In the genomic region with DNA sequence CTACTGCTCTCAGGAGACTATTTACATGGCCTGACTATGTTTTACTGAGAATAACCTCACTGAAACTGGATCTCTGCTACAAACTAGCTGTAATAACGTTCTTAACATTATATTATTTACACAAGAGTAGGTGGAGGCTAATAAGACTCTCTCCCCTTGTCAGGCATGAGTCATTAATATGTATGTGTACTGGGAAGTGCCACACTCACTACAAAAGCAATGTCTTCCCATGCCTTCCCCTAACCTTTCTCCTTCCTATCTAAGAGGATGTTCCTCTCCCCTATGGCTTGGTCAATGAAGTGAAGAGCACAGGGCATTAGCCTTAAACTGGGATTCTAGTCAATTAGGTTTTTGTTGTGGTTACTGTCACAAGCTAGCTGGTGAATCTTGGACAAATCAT, we compare ENCODE assay signal across 15 cellular contexts.
DNase-seq lines count a peak whose midpoint lies in the region; ATAC-seq, FAIRE-seq and TF ChIP-seq lines count a peak whose summit lies in the region.
"Had no signal": no experiment of that assay in that cellular context is flagged by ENCODE, and none has a peak within 500 bp of the region (broad histone marks: within the 10 kb centered on the region; RNA-seq: fewer than 3 reads in every experiment).

No MANE protein-coding gene starts in this region.

- H3K4me3 ChIP-seq in A673 (ENCODE audit: low read depth, low read length, poor library complexity, severe bottlenecking) (no peak overlapping the region), SK-N-SH (ENCODE audit: low read depth in 2 of 2, low read length in 1 of 2) (no peak overlapping the region), foreskin fibroblast (ENCODE audit: low read depth in 1 of 2, low read length in 2 of 2) (no peak overlapping the region), testis (no peak overlapping the region)
- H3K4me3 ChIP-seq: right atrium auricular region, tibial artery had no signal

- CTCF ChIA-PET in A673 (lab: Charles Lee), result no interaction called here
- CTCF ChIA-PET in SK-N-SH (lab: Yijun Ruan, JAX), result interaction anchor here (0.9 to 1.1 kb wide), 2 partner anchors 19 to 261 kb away, joined by 3 read pairs; no protein-coding TSS in a partner anchor

- H3K4me1 ChIP-seq in A673 (ENCODE audit: insufficient read depth, low read length, poor library complexity, severe bottlenecking), result peaks cover 3% of the 10 kb centered on the region
- peaks cover 0 to 12% of the 10 kb centered on the region in 2 experiments; a peak in 2 of 4 replicates for H3K4me1 ChIP-seq in SK-N-SH (ENCODE audit: control insufficient read depth in 1 of 2, insufficient read depth in 2 of 2, low read depth in 1 of 2, low read length in 1 of 2)
- no peaks in the 10 kb centered on the region for H3K4me1 ChIP-seq in testis
- H3K4me1 ChIP-seq: BE2C, right atrium auricular region, tibial artery had no signal

- TF ChIP-seq POLR2A in H54 (IDR thresholded peaks at IDR 0.05; ENCODE audit: low read depth, low read length) (no peak), testis (IDR thresholded peaks at IDR 0.05) (no peak)

- no peak for TF ChIP-seq RAD21 in SK-N-SH (IDR thresholded peaks at IDR 0.05; ENCODE audit: low read length)

- TF ChIP-seq EP300 in SK-N-SH (IDR thresholded peaks at IDR 0.05; ENCODE audit: borderline replicate concordance in 1 of 2, low read depth in 1 of 2, low read length in 1 of 2), result no peak

- no peaks in the 10 kb centered on the region for H4K20me1 ChIP-seq in SK-N-SH (ENCODE audit: insufficient read depth)

- peak overlapping the region; percentile 25 for H3K4me2 ChIP-seq in SK-N-SH

- peak overlapping the region; percentile 50 for H2AFZ ChIP-seq in SK-N-SH (ENCODE audit: low read depth)

- DNase-seq in A673 (ENCODE audit: low spot score), result peak; percentile 11
- no peak for DNase-seq in H54 (ENCODE audit: insufficient read length, low spot score)
- DNase-seq in SK-N-SH, result no peak
- peak; percentile 66 to 76 for DNase-seq in foreskin fibroblast
- DNase-seq in testis, result no peak
- no peak for DNase-seq in SHP77 (lab: John Stamatoyannopoulos, UW)
- DNase-seq: activated CD8-positive, alpha-beta T cell treated with anti-CD3 and anti-CD28 coated beads for 36 hours; activated naive CD4-positive, alpha-beta T cell treated with anti-CD3 and anti-CD28 coated beads, Interleukin-2, amount 10 ng/mL, durations not matched to agents 7 days and 5 days; BE2C; hippocampal formation; KG1; tibial artery had no signal

- BruUV-seq in A673 (replicated peaks; lab: Mats Ljungman, UMichigan), result no TSS peak

- FAIRE-seq in H54 (lab: Jason Lieb, UNC), result peak; percentile 96

- H3K9me2 ChIP-seq in SK-N-SH, result no peaks in the 10 kb centered on the region

- no peak for TF ChIP-seq CTCF in A673 (conservative IDR thresholded peaks at IDR 0.05; ENCODE audit: low read depth, low read length)
- no peak for TF ChIP-seq CTCF in SK-N-SH (IDR thresholded peaks at IDR 0.05)
- TF ChIP-seq CTCF in foreskin fibroblast (IDR thresholded peaks at IDR 0.05; ENCODE audit: low read depth, low read length), result no peak
- TF ChIP-seq CTCF in testis (IDR thresholded peaks at IDR 0.05), result no peak

- no peak for ATAC-seq in GM21825 (IDR thresholded peaks at IDR 0.05; ENCODE audit: unreplicated experiment)
- ATAC-seq in HG02759 (IDR thresholded peaks at IDR 0.05; ENCODE audit: unreplicated experiment), result no peak
- ATAC-seq: activated CD8-positive, alpha-beta T cell treated with anti-CD3 and anti-CD28 coated beads for 36 hours had no signal

- intact Hi-C loops in A673 (cut with micrococcal nuclease; ENCODE audit: unreplicated experiment), result no loop called here
- intact Hi-C loops in testis (cut with DNase I; ENCODE audit: low total_unique reads), result no loop called here

- POLR2A ChIA-PET in A673 (lab: Charles Lee; ENCODE audit: low non-redundant PET), result no interaction called here
- POLR2A ChIA-PET in SK-N-SH (lab: Yijun Ruan, JAX), result no interaction called here

- H3K36me3 ChIP-seq in A673 (ENCODE audit: insufficient read depth, low read length, poor library complexity, severe bottlenecking), result no peaks in the 10 kb centered on the region
- H3K36me3 ChIP-seq in SK-N-SH (replicated peaks in 1 of 2; ENCODE audit: control insufficient read depth in 1 of 2, insufficient read depth in 2 of 2, low read length in 1 of 2), result no peaks in the 10 kb centered on the region
- H3K36me3 ChIP-seq in testis (ENCODE audit: low read depth, missing control alignments), result no peaks in the 10 kb centered on the region
- H3K36me3 ChIP-seq: BE2C, right atrium auricular region, tibial artery had no signal

- WGBS in SK-N-SH (ENCODE audit: low lambda C conversion rate), result 30% methylated on average over 1 of the region's 1 CpG
- 41 to 59% methylated on average over 1 of the region's 1 CpG for WGBS in testis, 2 donors

- H3K27me3 ChIP-seq in A673 (replicated peaks; ENCODE audit: insufficient read depth, low read depth, low read length, poor library complexity), result no peaks in the 10 kb centered on the region
- H3K27me3 ChIP-seq in SK-N-SH (ENCODE audit: insufficient read depth), result no peaks in the 10 kb centered on the region
- no peaks in the 10 kb centered on the region for H3K27me3 ChIP-seq in testis
- H3K27me3 ChIP-seq: BE2C, right atrium auricular region, tibial artery had no signal

- H3K9me3 ChIP-seq in A673 (ENCODE audit: low read depth, low read length, poor library complexity, severe bottlenecking) (no peaks in the 10 kb centered on the region), SK-N-SH (no peaks in the 10 kb centered on the region; the same call in 1 of the 2 replicates), testis (no peaks in the 10 kb centered on the region)
- H3K9me3 ChIP-seq: BE2C, right atrium auricular region, tibial artery had no signal

- H3K9ac ChIP-seq in SK-N-SH, result no peak overlapping the region

- no peaks in the 10 kb centered on the region for H3K79me2 ChIP-seq in SK-N-SH (ENCODE audit: insufficient read depth)

- H3F3A ChIP-seq in SK-N-SH (replicated peaks; ENCODE audit: insufficient read depth), result peaks cover 18% of the 10 kb centered on the region

- H3K27ac ChIP-seq in A673 (ENCODE audit: low read depth, low read length, poor library complexity, severe bottlenecking) (no peak overlapping the region), SK-N-SH (ENCODE audit: low read depth in 2 of 2, low read length in 1 of 2) (peak overlapping the region in 1 of 2 experiments; percentile 41; a peak in 2 of 4 replicates), testis (no peak overlapping the region)
- H3K27ac ChIP-seq: right atrium auricular region, tibial artery had no signal

TF ChIP-seq in SK-N-SH, 30 proteins besides CTCF, POLR2A, EP300 and RAD21:
- TF ChIP-seq RCOR1 (IDR thresholded peaks at IDR 0.05; ENCODE audit: low read length), result no peak
- TF ChIP-seq JUND (IDR thresholded peaks at IDR 0.05), result peak; percentile 46; the same call in 1 of the 2 replicates
- peak; percentile 50; the same call in 1 of the 2 replicates for TF ChIP-seq FOSL2 (IDR thresholded peaks at IDR 0.05; ENCODE audit: borderline replicate concordance, low read depth)
- 0 out of 2 replicates have a peak, but pooled peaks have one; percentile 16 for TF ChIP-seq ELF1 (IDR thresholded peaks at IDR 0.05)

Comparison
In these comparisons a context has a peak if more than half of its experiments do, and no peak if none do; other contexts are left out.
1. DNase-seq: peak in A673 (single experiment) and foreskin fibroblast (2 of 2); none in H54 (single experiment), SK-N-SH (single experiment), testis (single experiment) and SHP77 (0 of 2).